ENCODE assay signal across 8 cellular contexts in the genomic region with DNA sequence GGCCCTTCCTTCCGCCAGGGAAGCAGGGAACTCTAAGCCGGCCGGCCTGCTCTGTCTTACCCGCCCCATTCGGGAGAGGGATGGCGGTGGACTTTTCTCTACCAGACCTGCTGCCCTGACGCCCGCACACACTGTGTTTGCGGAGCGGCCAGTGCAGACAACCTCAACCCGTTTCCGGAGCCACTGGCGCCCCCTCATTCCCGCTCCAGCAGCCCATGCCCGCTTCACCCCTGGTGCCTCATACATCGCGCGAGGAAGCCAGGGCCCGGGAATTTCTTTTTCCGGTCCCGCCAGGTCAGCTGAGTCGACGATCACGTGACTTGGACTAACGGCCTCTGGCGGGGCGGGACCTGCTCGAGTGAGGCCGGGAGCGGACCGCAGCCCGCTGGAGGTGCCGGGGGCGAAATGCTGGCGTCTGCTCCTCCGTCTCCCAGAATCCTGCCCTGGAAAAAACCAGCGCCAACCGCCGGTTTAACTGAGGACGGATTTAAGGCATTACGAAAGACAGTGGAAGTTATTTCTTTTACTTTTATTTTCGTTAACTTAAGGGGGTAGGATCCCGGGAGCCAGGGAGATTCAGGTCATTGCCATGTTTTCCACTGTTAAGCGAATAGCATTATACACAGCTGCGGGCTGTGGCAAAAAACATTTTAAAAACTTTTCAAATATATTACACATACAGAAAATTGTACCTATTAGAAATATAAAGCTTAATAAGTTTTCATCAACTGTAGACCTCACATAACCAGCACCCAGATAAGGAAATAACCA. TPM values are rescaled to one million over a fixed set of nuclear protein-coding genes. Genes with fewer than 3 reads are reported as not detected.
DNase-seq lines count a peak whose midpoint lies in the region; ATAC-seq, FAIRE-seq and TF ChIP-seq lines count a peak whose summit lies in the region.
"Not testable (repeated sequence)": the region's sequence is repeated elsewhere in the genome, so short reads cannot be mapped to it uniquely, and the experiment has no call there.

No MANE protein-coding gene starts in this region.

- H3K9me3 ChIP-seq in hepatocyte (ENCODE audit: low read depth): not testable (repeated sequence)

- H3K9me2 ChIP-seq in hepatocyte (replicated peaks; ENCODE audit: insufficient read depth): not testable (repeated sequence)

- H3K4me1 Mint-ChIP-seq in osteocyte (ENCODE audit: unreplicated experiment): not testable (repeated sequence)

- not testable (repeated sequence) for H3K79me2 ChIP-seq in hepatocyte

- not testable (repeated sequence) for H3K27ac ChIP-seq in hepatocyte

- TF ChIP-seq CTCF in D721Med (IDR thresholded peaks at IDR 0.05; ENCODE audit: insufficient read depth, missing control alignments); hepatocyte (IDR thresholded peaks at IDR 0.05; ENCODE audit: poor library complexity); osteocyte (IDR thresholded peaks at IDR 0.05): not testable (repeated sequence)

- H3K27ac Mint-ChIP-seq in osteocyte (ENCODE audit: unreplicated experiment): peak overlapping the region; percentile 96

- H3K4me2 ChIP-seq in hepatocyte: peak overlapping the region; percentile 66

- not testable (repeated sequence) for H3K9me3 Mint-ChIP-seq in osteocyte (ENCODE audit: unreplicated experiment)

- H2AFZ ChIP-seq in hepatocyte: peak overlapping the region; percentile 27

- H3K36me3 Mint-ChIP-seq in osteocyte (ENCODE audit: unreplicated experiment): not testable (repeated sequence)

- not testable (repeated sequence) for H3K4me1 ChIP-seq in hepatocyte (ENCODE audit: insufficient read depth)

- not testable (repeated sequence) for H4K20me1 ChIP-seq in hepatocyte (ENCODE audit: insufficient read depth, poor library complexity, severe bottlenecking)

- not testable (repeated sequence) for H3K27me3 Mint-ChIP-seq in osteocyte (ENCODE audit: unreplicated experiment)

- peak overlapping the region; percentile 83 for H3K4me3 Mint-ChIP-seq in osteocyte (ENCODE audit: unreplicated experiment)

- DNase-seq in D721Med (ENCODE audit: insufficient read length, low spot score) (peak; percentile 71), HuH-7 (ENCODE audit: low spot score) (peak; percentile 85), hepatocyte (ENCODE audit: low spot score) (peak; percentile 94), osteocyte (ENCODE audit: extremely low spot score, unreplicated experiment) (peak; percentile 97)
- peak; percentile 43 for DNase-seq in activated CD4-positive, alpha-beta T cell treated with anti-CD3 and anti-CD28 coated beads, Interleukin-2, amount 50 U/mL, for 1 hour
- DNase-seq in central memory CD4-positive, alpha-beta T cell: peak; percentile 54
- DNase-seq in stimulated activated CD8-positive, alpha-beta memory T cell treated with anti-CD3 and anti-CD28 coated beads, Interleukin-7, amount 100 ng/mL, for 24 hours (ENCODE audit: low read depth): peak; percentile 59

- not testable (repeated sequence) for H3K27me3 ChIP-seq in hepatocyte

- WGBS in hepatocyte (ENCODE audit: low lambda C conversion rate, missing lambda C conversion rate): 6% methylated on average over 28 of the region's 45 CpGs

- H3K4me3 ChIP-seq in hepatocyte: not testable (repeated sequence)

- not testable (repeated sequence) for H3K36me3 ChIP-seq in hepatocyte (replicated peaks; ENCODE audit: insufficient read depth, low read depth)

- ATAC-seq in GM21786 (IDR thresholded peaks at IDR 0.05; ENCODE audit: unreplicated experiment): peak; percentile 81

- not testable (repeated sequence) for FAIRE-seq in D721Med (lab: Jason Lieb, UNC)

RNA-seq across cellular contexts. Expression of a gene that starts 17.8 kb away (rescaled TPM):
- total RNA-seq in hepatocyte: not detected in 2 replicates
- polyA plus RNA-seq in hepatocyte: not detected in 2 replicates
- total RNA-seq in osteocyte: 0.21 TPM in 1 of 2 replicates, not detected in the other

RNA-seq across cellular contexts. Expression of a gene that starts 30.2 kb away (rescaled TPM):
- total RNA-seq in hepatocyte (1.7 TPM in 1 of 2 replicates, not detected in the other), osteocyte (6.1 TPM in 2 replicates)
- polyA plus RNA-seq in hepatocyte: 0.13 TPM in 1 of 2 replicates, not detected in the other

Comparison
In these comparisons a context has a peak if more than half of its experiments do, and no peak if none do; other contexts are left out.
1. DNase-seq: peak in every context shown above with its lines; median percentile 97 in osteocyte; 94 in hepatocyte; 85 in HuH-7; 71 in D721Med; 59 in stimulated activated CD8-positive, alpha-beta memory T cell treated with anti-CD3 and anti-CD28 coated beads, Interleukin-7, amount 100 ng/mL, for 24 hours; 54 in central memory CD4-positive, alpha-beta T cell; 43 in activated CD4-positive, alpha-beta T cell treated with anti-CD3 and anti-CD28 coated beads, Interleukin-2, amount 50 U/mL, for 1 hour.